ENCODE assay signal across 12 cellular contexts in genomic region chr10:71433983-71434744, GRCh38. TPM values are rescaled to one million over a fixed set of nuclear protein-coding genes. Genes with fewer than 3 reads are reported as not detected.
A peak's percentile ranks its signal among the peaks of the same experiment; 100 is the strongest.
DNase-seq lines count a peak whose midpoint lies in the region; ATAC-seq and TF ChIP-seq lines count a peak whose summit lies in the region.
"Had no signal": no experiment of that assay in that cellular context is flagged by ENCODE, and none has a peak within 500 bp of the region (broad histone marks: within the 10 kb centered on the region; RNA-seq: fewer than 3 reads in every experiment).

No MANE protein-coding gene starts in this region.

- DNase-seq in Daoy (ENCODE audit: low read depth) (peak; percentile 17), PC-9 (peak; percentile 60 to 61), epithelial cell of esophagus (ENCODE audit: low read depth) (peak; percentile 17), posterior vena cava (ENCODE audit: low spot score) (peak; percentile 42), DMS153 treated with DMSO at 0.1 percent for 48 hours (lab: John Stamatoyannopoulos, UW; ENCODE audit: unreplicated experiment) (no peak)
- DNase-seq: activated CD4-positive, alpha-beta T cell treated with anti-CD3 and anti-CD28 coated beads, Interleukin-2, amount 50 U/mL, for 4 hours; activated effector memory CD4-positive, alpha-beta T cell treated with Interleukin-2 at 50 U/mL for 16 hours; DMS79; NCI-H1105 treated with DMSO at 0.1 percent for 48 hours had no signal

- CTCF ChIA-PET in PC-9 (lab: Charles Lee), result interaction anchor here (0.6 kb wide), 2 partner anchors 111 to 115 kb away, joined by 3 to 7 read pairs; partner anchors contain the start of gene SLC29A3

- BruUV-seq in PC-9 (replicated peaks; lab: Mats Ljungman, UMichigan), result no TSS peak

- ATAC-seq in GM18867 (IDR thresholded peaks at IDR 0.05; ENCODE audit: unreplicated experiment), result no peak
- no peak for ATAC-seq in GM19328 (IDR thresholded peaks at IDR 0.05; ENCODE audit: unreplicated experiment)

- no peaks in the 10 kb centered on the region for H3K79me2 ChIP-seq in PC-9 (ENCODE audit: low read depth)

- H3K27me3 ChIP-seq in PC-9 (ENCODE audit: insufficient read depth, low read depth), result no peaks in the 10 kb centered on the region

- H3K36me3 ChIP-seq in PC-9 (ENCODE audit: low read depth), result no peaks in the 10 kb centered on the region

- no peak overlapping the region for H2AFZ ChIP-seq in PC-9

- H3K27ac ChIP-seq in PC-9, result peak overlapping the region; percentile 44; the same call in 1 of the 2 replicates

- peak overlapping the region; percentile 42 for H3K4me2 ChIP-seq in PC-9

- intact Hi-C loops in PC-9 (cut with micrococcal nuclease; ENCODE audit: unreplicated experiment), result loop anchor here (5.0 kb wide), 1 partner anchor 857 kb away; no protein-coding TSS in a partner anchor
- intact Hi-C loops in posterior vena cava (cut with DNase I), result no loop called here

- H3F3A ChIP-seq in PC-9 (ENCODE audit: insufficient read depth, low read depth), result 0 out of 2 replicates have a peak, but pooled peaks cover 6% of the 10 kb centered on the region

- no peaks in the 10 kb centered on the region for H3K9me2 ChIP-seq in PC-9 (ENCODE audit: insufficient read depth)

- no peaks in the 10 kb centered on the region for H4K20me1 ChIP-seq in PC-9 (ENCODE audit: insufficient read depth)

- POLR2A ChIA-PET in PC-9 (lab: Charles Lee; ENCODE audit: unreplicated experiment), result no interaction called here

- peaks cover 23% of the 10 kb centered on the region for H3K4me1 ChIP-seq in PC-9 (replicated peaks; ENCODE audit: insufficient read depth)

- H3K4me3 ChIP-seq in PC-9 (no peak overlapping the region), epithelial cell of esophagus (ENCODE audit: low read length) (no peak overlapping the region)

- no peaks in the 10 kb centered on the region for H3K9me3 ChIP-seq in PC-9 (ENCODE audit: insufficient read depth, low read depth)

- no peak for TF ChIP-seq CTCF in PC-9 (conservative IDR thresholded peaks at IDR 0.05)
- no peak for TF ChIP-seq CTCF in epithelial cell of esophagus (IDR thresholded peaks at IDR 0.05; ENCODE audit: insufficient read depth, low read depth, low read length, missing control alignments)

RNA-seq across cellular contexts. Expression of gene CDH23, which starts 37.4 kb away (rescaled TPM):
- 0.21 and 0.40 TPM in 2 replicates for total RNA-seq in Daoy (2014; rRNA removed; shearing (Covaris generic))
- 7.8 and 13.3 TPM in 2 replicates for total RNA-seq in PC-9 (2021)
- 10 to 100 TPM; 24.5 to 43.0 TPM for total RNA-seq in posterior vena cava
- total RNA-seq: bronchial epithelial cell had no signal
